18 cellular contexts compared by ENCODE assay signal in genomic region chr4:1575418-1576199, GRCh38.
A peak's percentile ranks its signal among the peaks of the same experiment; 100 is the strongest.
DNase-seq lines count a peak whose midpoint lies in the region; ATAC-seq, FAIRE-seq and TF ChIP-seq lines count a peak whose summit lies in the region.
"Had no signal": no experiment of that assay in that cellular context is flagged by ENCODE, and none has a peak within 500 bp of the region (broad histone marks: within the 10 kb centered on the region; RNA-seq: fewer than 3 reads in every experiment).

No MANE protein-coding gene starts in this region.

- no peak overlapping the region for H3K23ac ChIP-seq in H1 (ENCODE audit: insufficient read length)

- H3K36me3 Mint-ChIP-seq in CD8-positive, alpha-beta memory T cell = no peaks in the 10 kb centered on the region
- H3K36me3 Mint-ChIP-seq: CD4-positive, alpha-beta memory T cell had no signal

- no peak overlapping the region for H2BK20ac ChIP-seq in H1 (ENCODE audit: low read length)

- peaks cover 3 to 5% (median 4%) of the 10 kb centered on the region in 3 donors for H3K4me1 Mint-ChIP-seq in CD8-positive, alpha-beta memory T cell

- H3K9ac ChIP-seq in H1 (replicated peaks in 1 of 4; ENCODE audit: extremely low read depth in 1 of 4, low read depth in 3 of 4, low read length in 3 of 4) (no peak overlapping the region), neural cell (ENCODE audit: low read length) (peak overlapping the region; percentile 57)

- H3K4ac ChIP-seq in H1 (replicated peaks; ENCODE audit: insufficient read length, low read depth, low read length) = no peak overlapping the region

- TF ChIP-seq EP300 in H1 (IDR thresholded peaks at IDR 0.05; ENCODE audit: borderline replicate concordance in 1 of 2, low read depth in 2 of 2, low read length in 2 of 2) = no peak
- TF ChIP-seq EP300 in neural cell (conservative IDR thresholded peaks at IDR 0.05; ENCODE audit: poor library complexity, severe bottlenecking) = no peak

- H3K27ac Mint-ChIP-seq in CD8-positive, alpha-beta memory T cell = no peak overlapping the region

- H3K18ac ChIP-seq in H1 (ENCODE audit: extremely low read depth, low read length) = no peak overlapping the region

- TF ChIP-seq CTCF in RWPE2 (IDR thresholded peaks at IDR 0.05; ENCODE audit: poor library complexity, severe bottlenecking) = no peak
- no peak for TF ChIP-seq CTCF in H1 (IDR thresholded peaks at IDR 0.05; ENCODE audit: control extremely low read depth in 1 of 3, insufficient read depth in 1 of 3, low read depth in 1 of 3, low read length in 3 of 3)
- TF ChIP-seq CTCF in neural cell (IDR thresholded peaks at IDR 0.05; ENCODE audit: poor library complexity, severe bottlenecking) = no peak

- H4K91ac ChIP-seq in H1 (replicated peaks; ENCODE audit: insufficient read length, low read length) = no peak overlapping the region

- no peak overlapping the region for H2BK5ac ChIP-seq in H1 (ENCODE audit: low read depth, low read length)

- H3K14ac ChIP-seq in H1 (ENCODE audit: insufficient read length) = no peak overlapping the region

- no peak overlapping the region for H2BK12ac ChIP-seq in H1 (ENCODE audit: low read depth, low read length)

- H3K4me3 ChIP-seq in RWPE2 (ENCODE audit: severe bottlenecking) = no peak overlapping the region
- no peak overlapping the region for H3K4me3 ChIP-seq in H1 (ENCODE audit: extremely low read depth in 1 of 4, insufficient read depth in 2 of 4, low read depth in 3 of 4, low read length in 4 of 4)
- H3K4me3 ChIP-seq in neural cell (ENCODE audit: low read length) = peak overlapping the region; percentile 53
- no peak overlapping the region for H3K4me3 ChIP-seq in aorta (ENCODE audit: low read length in 2 of 2)
- no peak overlapping the region for H3K4me3 ChIP-seq in CD8-positive, alpha-beta memory T cell (ENCODE audit: low read length)
- H3K4me3 ChIP-seq: SJCRH30 had no signal

- no peak overlapping the region for H2BK15ac ChIP-seq in H1 (ENCODE audit: low read length)

- H3K9me3 ChIP-seq in RWPE2 (ENCODE audit: severe bottlenecking) (no peaks in the 10 kb centered on the region), H1 (ENCODE audit: insufficient read depth in 2 of 2, low read depth in 1 of 2, low read length in 1 of 2) (no peaks in the 10 kb centered on the region), neural cell (ENCODE audit: low read length) (no peaks in the 10 kb centered on the region), aorta (ENCODE audit: control insufficient read depth, low read length) (no peaks in the 10 kb centered on the region)
- no peaks in the 10 kb centered on the region for H3K9me3 ChIP-seq in CD8-positive, alpha-beta memory T cell (ENCODE audit: low read length)
- H3K9me3 ChIP-seq: SJCRH30 had no signal

- H4K5ac ChIP-seq in H1 (ENCODE audit: insufficient read length, low read depth, low read length) = no peak overlapping the region

- peak overlapping the region; percentile 48; the same call in 1 of the 2 replicates for H2AK5ac ChIP-seq in H1 (ENCODE audit: low read depth, low read length)

- intact Hi-C loops in aorta (cut with DNase I) = no loop called here

- H3K36me3 ChIP-seq in RWPE2 (ENCODE audit: low read depth) (no peaks in the 10 kb centered on the region), H1 (ENCODE audit: control insufficient read depth in 2 of 4, insufficient read depth in 4 of 4, low read length in 3 of 4) (no peaks in the 10 kb centered on the region), neural cell (ENCODE audit: insufficient read depth, low read length) (no peaks in the 10 kb centered on the region), aorta (ENCODE audit: control insufficient read depth in 1 of 2, insufficient read depth in 2 of 2, low read length in 1 of 2) (no peaks in the 10 kb centered on the region)
- no peaks in the 10 kb centered on the region for H3K36me3 ChIP-seq in CD8-positive, alpha-beta memory T cell (ENCODE audit: insufficient read depth, low read length)
- H3K36me3 ChIP-seq: SJCRH30 had no signal

- no peaks in the 10 kb centered on the region for H3K9me3 Mint-ChIP-seq in CD8-positive, alpha-beta memory T cell
- H3K9me3 Mint-ChIP-seq: CD4-positive, alpha-beta memory T cell had no signal

- H3K4me1 ChIP-seq in RWPE2 (ENCODE audit: insufficient read depth, poor library complexity, severe bottlenecking) = no peaks in the 10 kb centered on the region
- peaks cover 2 to 42% (median 30%) of the 10 kb centered on the region in 4 experiments for H3K4me1 ChIP-seq in H1 (replicated peaks in 1 of 4; ENCODE audit: control insufficient read depth in 3 of 4, insufficient read depth in 4 of 4, low read length in 3 of 4)
- H3K4me1 ChIP-seq in aorta (ENCODE audit: control insufficient read depth in 1 of 2, insufficient read depth in 2 of 2, low read length in 2 of 2) = no peaks in the 10 kb centered on the region
- H3K4me1 ChIP-seq in CD8-positive, alpha-beta memory T cell (ENCODE audit: insufficient read depth, low read length) = peaks cover 5% of the 10 kb centered on the region
- H3K4me1 ChIP-seq: SJCRH30 had no signal

- peaks cover 2% of the 10 kb centered on the region; the same call in 1 of the 2 replicates for H3K79me1 ChIP-seq in H1 (ENCODE audit: low read depth, low read length)

- H3K27me3 Mint-ChIP-seq in CD8-positive, alpha-beta memory T cell = no peaks in the 10 kb centered on the region
- H3K27me3 Mint-ChIP-seq: CD4-positive, alpha-beta memory T cell had no signal

- FAIRE-seq in H1 (lab: Jason Lieb, UNC) = no peak
- FAIRE-seq: D721Med had no signal

- H4K20me1 ChIP-seq in H1 (replicated peaks in 1 of 2; ENCODE audit: control insufficient read depth in 1 of 2, insufficient read depth in 2 of 2, low read length in 2 of 2) (peaks cover 0 to 4% of the 10 kb centered on the region in 2 experiments), neural cell (ENCODE audit: insufficient read depth) (no peaks in the 10 kb centered on the region)

- ATAC-seq in RWPE2 (ENCODE audit: low read depth) (no peak), aorta (ENCODE audit: low FRiP score) (no peak), HG03469 (IDR thresholded peaks at IDR 0.05; ENCODE audit: unreplicated experiment) (no peak)

- H3K4me3 Mint-ChIP-seq in CD8-positive, alpha-beta memory T cell = peak overlapping the region in 1 of 7 donors; percentile 73

- H2AFZ ChIP-seq in H1 (ENCODE audit: low read length) (no peak overlapping the region), neural cell (ENCODE audit: low read depth, low read length) (no peak overlapping the region)

- CTCF ChIA-PET in H1 (lab: Charles Lee; ENCODE audit: partially characterized antibody) = interaction anchor here (2.0 kb wide), 1 partner anchor 54 kb away, joined by 4 read pairs; no protein-coding TSS in a partner anchor
- CTCF ChIA-PET in CD8-positive, alpha-beta memory T cell (lab: Charles Lee) = no interaction called here

- H3K79me2 ChIP-seq in H1 (ENCODE audit: control insufficient read depth in 1 of 2, insufficient read depth in 2 of 2, low read length in 2 of 2) (no peaks in the 10 kb centered on the region), neural cell (replicated peaks; ENCODE audit: insufficient read depth, low read length) (no peaks in the 10 kb centered on the region)

- DNase-seq in RWPE2 (ENCODE audit: low spot score) = peak; percentile 55
- DNase-seq in H1 (ENCODE audit: low read depth in 1 of 2, low spot score in 2 of 2) = no peak
- peak; percentile 34 to 68 for DNase-seq in aorta
- DNase-seq in CD8-positive, alpha-beta memory T cell = no peak
- DNase-seq in HuH-7 (ENCODE audit: low spot score) = no peak
- DNase-seq: DMS79, HCEC 1CT, KBM-7, MV-4-11, NCI-H1417 treated with DMSO at 0.1 percent for 48 hours, NCI-H1930, NCI-H526 treated with DMSO at 0.1 percent for 48 hours, OCI-M1, SJCRH30 had no signal

- TF ChIP-seq POLR2A in H1 (IDR thresholded peaks at IDR 0.05; ENCODE audit: control extremely low read depth in 1 of 2, low read depth in 2 of 2, low read length in 2 of 2) = no peak

- POLR2A ChIA-PET in H1 (lab: Charles Lee; ENCODE audit: partially characterized antibody) = no interaction called here
- POLR2A ChIA-PET in CD8-positive, alpha-beta memory T cell (lab: Charles Lee) = no interaction called here

- H3K27me3 ChIP-seq in RWPE2 (ENCODE audit: insufficient read depth, poor library complexity, severe bottlenecking) = no peaks in the 10 kb centered on the region
- no peaks in the 10 kb centered on the region; a peak in 2 of 7 replicates for H3K27me3 ChIP-seq in H1 (replicated peaks in 1 of 4; ENCODE audit: control insufficient read depth in 3 of 4, extremely low read depth in 1 of 4, insufficient read depth in 3 of 4, low read length in 3 of 4)
- peaks cover 12% of the 10 kb centered on the region for H3K27me3 ChIP-seq in neural cell (ENCODE audit: insufficient read depth, low read depth, low read length)
- H3K27me3 ChIP-seq in aorta (ENCODE audit: control insufficient read depth in 1 of 2, insufficient read depth in 2 of 2, low read length in 1 of 2) = no peaks in the 10 kb centered on the region
- no peaks in the 10 kb centered on the region for H3K27me3 ChIP-seq in CD8-positive, alpha-beta memory T cell (ENCODE audit: insufficient read depth, low read length, poor library complexity, severe bottlenecking)
- H3K27me3 ChIP-seq: SJCRH30 had no signal

- H3K56ac ChIP-seq in H1 (replicated peaks; ENCODE audit: insufficient read length, low read depth, low read length) = no peak overlapping the region

- H3K4me2 ChIP-seq in H1 (ENCODE audit: insufficient read depth in 1 of 2, low read depth in 2 of 2, low read length in 2 of 2) = no peak overlapping the region
- H3K4me2 ChIP-seq in neural cell (ENCODE audit: low read length) = peak overlapping the region; percentile 49

- H4K8ac ChIP-seq in H1 (ENCODE audit: extremely low read depth, insufficient read depth, low read length) = peak overlapping the region; percentile 37; the same call in 1 of the 2 replicates

- no peak overlapping the region for H2BK120ac ChIP-seq in H1 (replicated peaks; ENCODE audit: low read depth, low read length)

- 88% methylated on average over 9 of the region's 14 CpGs; no CpG with 5 or more reads in 1 of the 2 experiments for WGBS in H1 (ENCODE audit: extremely low coverage in 1 of 2, insufficient coverage in 1 of 2, insufficient read length in 1 of 2, insufficient replicate concordance in 2 of 2, low coverage in 1 of 2, low lambda C conversion rate in 2 of 2, missing lambda C conversion rate in 1 of 2), 2 experiments
- WGBS in aorta, 2 donors = 78 to 84% methylated on average over 14 of the region's 14 CpGs

- H3K23me2 ChIP-seq in H1 (ENCODE audit: low read depth, low read length) = peaks cover 19% of the 10 kb centered on the region; the same call in 1 of the 2 replicates

- H3K9me2 ChIP-seq in neural cell (ENCODE audit: insufficient read depth, low read length) = no peaks in the 10 kb centered on the region

- H3K27ac ChIP-seq in RWPE2 (ENCODE audit: poor library complexity, severe bottlenecking) (no peak overlapping the region), H1 (ENCODE audit: low read depth, low read length) (no peak overlapping the region), neural cell (ENCODE audit: low read length) (peak overlapping the region; percentile 88), aorta (ENCODE audit: low read depth in 1 of 2, low read length in 2 of 2) (no peak overlapping the region)
- no peak overlapping the region for H3K27ac ChIP-seq in CD8-positive, alpha-beta memory T cell (ENCODE audit: low read depth, low read length)
- H3K27ac ChIP-seq: SJCRH30 had no signal

- TF ChIP-seq RAD21 in H1 (IDR thresholded peaks at IDR 0.05 in 1 of 2, conservative IDR thresholded peaks at IDR 0.05 in 1 of 2; ENCODE audit: low read depth in 2 of 2, low read length in 2 of 2) (no peak), neural cell (conservative IDR thresholded peaks at IDR 0.05) (no peak)

- no peaks in the 10 kb centered on the region for H3F3A ChIP-seq in neural cell (ENCODE audit: insufficient read depth, low read length, poor library complexity, severe bottlenecking)

Comparison
In these comparisons a context has a peak if more than half of its experiments do, and no peak if none do; other contexts are left out.
1. DNase-seq: peak in RWPE2 (single experiment) and aorta (2 of 2); none in H1 (0 of 2), CD8-positive, alpha-beta memory T cell (0 of 5) and HuH-7 (single experiment).